ENCODE assay signal across 1 cellular context in the genomic region with DNA sequence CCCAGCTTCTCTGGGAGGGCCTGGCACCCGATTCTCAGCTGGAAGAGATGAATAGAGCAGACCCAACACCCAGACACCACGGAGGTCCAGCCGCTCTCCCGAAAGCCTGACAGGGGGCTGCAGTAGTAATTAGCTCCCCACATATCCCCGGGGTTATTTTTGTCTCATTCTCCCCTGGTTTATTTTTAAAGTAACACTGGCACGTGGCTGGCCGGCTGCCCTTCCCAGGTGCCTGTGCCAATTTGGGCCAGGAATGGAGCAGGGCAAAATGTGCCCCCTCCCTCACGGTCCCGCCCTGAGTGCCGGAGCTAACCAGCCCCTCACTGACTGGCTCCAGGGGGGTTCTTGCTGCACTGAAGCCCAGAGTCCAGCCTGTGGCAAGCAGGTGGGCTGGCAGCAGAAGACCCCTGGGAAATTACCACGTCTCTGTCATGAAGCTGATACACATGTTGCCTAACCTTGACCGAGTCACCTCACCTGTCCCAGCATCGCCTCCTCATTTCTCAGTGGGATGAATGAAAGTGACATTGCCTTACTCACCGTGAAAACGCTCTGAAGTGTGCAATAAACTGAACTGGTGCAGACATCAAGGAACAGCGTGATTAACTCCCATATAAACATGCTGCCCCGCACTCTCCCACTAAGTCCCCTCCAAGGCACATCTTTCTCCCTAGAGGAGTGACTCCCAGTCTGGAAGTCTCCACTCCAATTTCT.
TF ChIP-seq lines count a peak whose summit lies in the region.

No MANE protein-coding gene starts in this region.

TF ChIP-seq in H1, 55 proteins besides CTCF, POLR2A, EP300 and RAD21:
- no peak for TF ChIP-seq YY1 (IDR thresholded peaks at IDR 0.05; ENCODE audit: low read depth, low read length)
- TF ChIP-seq KDM4A (IDR thresholded peaks at IDR 0.05; ENCODE audit: low read depth, low read length, severe bottlenecking), result no peak
- no peak for TF ChIP-seq BCL11A (IDR thresholded peaks at IDR 0.05; ENCODE audit: low read depth in 2 of 2, low read length in 2 of 2)
- TF ChIP-seq FOSL1 (IDR thresholded peaks at IDR 0.05; ENCODE audit: insufficient read depth, low read depth, low read length), result no peak
- no peak for TF ChIP-seq HDAC6 (IDR thresholded peaks at IDR 0.05; ENCODE audit: low read depth, low read length)
- TF ChIP-seq ZNF274 (IDR thresholded peaks at IDR 0.05; ENCODE audit: borderline replicate concordance, extremely low read depth, low read length), result no peak
- TF ChIP-seq SUZ12 (IDR thresholded peaks at IDR 0.05; ENCODE audit: low read length), result no peak
- no peak for TF ChIP-seq RNF2 (IDR thresholded peaks at IDR 0.05; ENCODE audit: borderline replicate concordance, low read depth, low read length, missing control alignments, poor library complexity, severe bottlenecking)
- TF ChIP-seq, protein P1, sequence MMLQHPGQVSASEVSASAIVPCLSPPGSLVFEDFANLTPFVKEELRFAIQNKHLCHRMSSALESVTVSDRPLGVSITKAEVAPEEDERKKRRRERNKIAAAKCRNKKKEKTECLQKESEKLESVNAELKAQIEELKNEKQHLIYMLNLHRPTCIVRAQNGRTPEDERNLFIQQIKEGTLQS (IDR thresholded peaks at IDR 0.05; ENCODE audit: insufficient read depth, low read depth, low read length), result no peak
- TF ChIP-seq, protein P2, sequence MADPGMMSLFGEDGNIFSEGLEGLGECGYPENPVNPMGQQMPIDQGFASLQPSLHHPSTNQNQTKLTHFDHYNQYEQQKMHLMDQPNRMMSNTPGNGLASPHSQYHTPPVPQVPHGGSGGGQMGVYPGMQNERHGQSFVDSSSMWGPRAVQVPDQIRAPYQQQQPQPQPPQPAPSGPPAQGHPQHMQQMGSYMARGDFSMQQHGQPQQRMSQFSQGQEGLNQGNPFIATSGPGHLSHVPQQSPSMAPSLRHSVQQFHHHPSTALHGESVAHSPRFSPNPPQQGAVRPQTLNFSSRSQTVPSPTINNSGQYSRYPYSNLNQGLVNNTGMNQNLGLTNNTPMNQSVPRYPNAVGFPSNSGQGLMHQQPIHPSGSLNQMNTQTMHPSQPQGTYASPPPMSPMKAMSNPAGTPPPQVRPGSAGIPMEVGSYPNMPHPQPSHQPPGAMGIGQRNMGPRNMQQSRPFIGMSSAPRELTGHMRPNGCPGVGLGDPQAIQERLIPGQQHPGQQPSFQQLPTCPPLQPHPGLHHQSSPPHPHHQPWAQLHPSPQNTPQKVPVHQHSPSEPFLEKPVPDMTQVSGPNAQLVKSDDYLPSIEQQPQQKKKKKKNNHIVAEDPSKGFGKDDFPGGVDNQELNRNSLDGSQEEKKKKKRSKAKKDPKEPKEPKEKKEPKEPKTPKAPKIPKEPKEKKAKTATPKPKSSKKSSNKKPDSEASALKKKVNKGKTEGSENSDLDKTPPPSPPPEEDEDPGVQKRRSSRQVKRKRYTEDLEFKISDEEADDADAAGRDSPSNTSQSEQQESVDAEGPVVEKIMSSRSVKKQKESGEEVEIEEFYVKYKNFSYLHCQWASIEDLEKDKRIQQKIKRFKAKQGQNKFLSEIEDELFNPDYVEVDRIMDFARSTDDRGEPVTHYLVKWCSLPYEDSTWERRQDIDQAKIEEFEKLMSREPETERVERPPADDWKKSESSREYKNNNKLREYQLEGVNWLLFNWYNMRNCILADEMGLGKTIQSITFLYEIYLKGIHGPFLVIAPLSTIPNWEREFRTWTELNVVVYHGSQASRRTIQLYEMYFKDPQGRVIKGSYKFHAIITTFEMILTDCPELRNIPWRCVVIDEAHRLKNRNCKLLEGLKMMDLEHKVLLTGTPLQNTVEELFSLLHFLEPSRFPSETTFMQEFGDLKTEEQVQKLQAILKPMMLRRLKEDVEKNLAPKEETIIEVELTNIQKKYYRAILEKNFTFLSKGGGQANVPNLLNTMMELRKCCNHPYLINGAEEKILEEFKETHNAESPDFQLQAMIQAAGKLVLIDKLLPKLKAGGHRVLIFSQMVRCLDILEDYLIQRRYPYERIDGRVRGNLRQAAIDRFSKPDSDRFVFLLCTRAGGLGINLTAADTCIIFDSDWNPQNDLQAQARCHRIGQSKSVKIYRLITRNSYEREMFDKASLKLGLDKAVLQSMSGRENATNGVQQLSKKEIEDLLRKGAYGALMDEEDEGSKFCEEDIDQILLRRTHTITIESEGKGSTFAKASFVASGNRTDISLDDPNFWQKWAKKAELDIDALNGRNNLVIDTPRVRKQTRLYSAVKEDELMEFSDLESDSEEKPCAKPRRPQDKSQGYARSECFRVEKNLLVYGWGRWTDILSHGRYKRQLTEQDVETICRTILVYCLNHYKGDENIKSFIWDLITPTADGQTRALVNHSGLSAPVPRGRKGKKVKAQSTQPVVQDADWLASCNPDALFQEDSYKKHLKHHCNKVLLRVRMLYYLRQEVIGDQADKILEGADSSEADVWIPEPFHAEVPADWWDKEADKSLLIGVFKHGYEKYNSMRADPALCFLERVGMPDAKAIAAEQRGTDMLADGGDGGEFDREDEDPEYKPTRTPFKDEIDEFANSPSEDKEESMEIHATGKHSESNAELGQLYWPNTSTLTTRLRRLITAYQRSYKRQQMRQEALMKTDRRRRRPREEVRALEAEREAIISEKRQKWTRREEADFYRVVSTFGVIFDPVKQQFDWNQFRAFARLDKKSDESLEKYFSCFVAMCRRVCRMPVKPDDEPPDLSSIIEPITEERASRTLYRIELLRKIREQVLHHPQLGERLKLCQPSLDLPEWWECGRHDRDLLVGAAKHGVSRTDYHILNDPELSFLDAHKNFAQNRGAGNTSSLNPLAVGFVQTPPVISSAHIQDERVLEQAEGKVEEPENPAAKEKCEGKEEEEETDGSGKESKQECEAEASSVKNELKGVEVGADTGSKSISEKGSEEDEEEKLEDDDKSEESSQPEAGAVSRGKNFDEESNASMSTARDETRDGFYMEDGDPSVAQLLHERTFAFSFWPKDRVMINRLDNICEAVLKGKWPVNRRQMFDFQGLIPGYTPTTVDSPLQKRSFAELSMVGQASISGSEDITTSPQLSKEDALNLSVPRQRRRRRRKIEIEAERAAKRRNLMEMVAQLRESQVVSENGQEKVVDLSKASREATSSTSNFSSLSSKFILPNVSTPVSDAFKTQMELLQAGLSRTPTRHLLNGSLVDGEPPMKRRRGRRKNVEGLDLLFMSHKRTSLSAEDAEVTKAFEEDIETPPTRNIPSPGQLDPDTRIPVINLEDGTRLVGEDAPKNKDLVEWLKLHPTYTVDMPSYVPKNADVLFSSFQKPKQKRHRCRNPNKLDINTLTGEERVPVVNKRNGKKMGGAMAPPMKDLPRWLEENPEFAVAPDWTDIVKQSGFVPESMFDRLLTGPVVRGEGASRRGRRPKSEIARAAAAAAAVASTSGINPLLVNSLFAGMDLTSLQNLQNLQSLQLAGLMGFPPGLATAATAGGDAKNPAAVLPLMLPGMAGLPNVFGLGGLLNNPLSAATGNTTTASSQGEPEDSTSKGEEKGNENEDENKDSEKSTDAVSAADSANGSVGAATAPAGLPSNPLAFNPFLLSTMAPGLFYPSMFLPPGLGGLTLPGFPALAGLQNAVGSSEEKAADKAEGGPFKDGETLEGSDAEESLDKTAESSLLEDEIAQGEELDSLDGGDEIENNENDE (IDR thresholded peaks at IDR 0.05; ENCODE audit: insufficient replicate concordance, low read length), result no peak
- TF ChIP-seq CHD1 (IDR thresholded peaks at IDR 0.05; ENCODE audit: low read depth, low read length), result no peak
- TF ChIP-seq GABPA (IDR thresholded peaks at IDR 0.05; ENCODE audit: borderline replicate concordance, insufficient read depth, low read length), result no peak
- TF ChIP-seq SIX5 (IDR thresholded peaks at IDR 0.05; ENCODE audit: low read depth, low read length), result no peak
- TF ChIP-seq HDAC2 (IDR thresholded peaks at IDR 0.05; ENCODE audit: borderline replicate concordance in 1 of 2, low read depth in 2 of 2, low read length in 2 of 2), result no peak
- TF ChIP-seq KDM5A (IDR thresholded peaks at IDR 0.05; ENCODE audit: low read length), result no peak
- no peak for TF ChIP-seq GTF2F1 (IDR thresholded peaks at IDR 0.05; ENCODE audit: borderline replicate concordance, low read depth, low read length)
- TF ChIP-seq MAFK (IDR thresholded peaks at IDR 0.05; ENCODE audit: low read depth, low read length), result no peak
- TF ChIP-seq, protein P3, sequence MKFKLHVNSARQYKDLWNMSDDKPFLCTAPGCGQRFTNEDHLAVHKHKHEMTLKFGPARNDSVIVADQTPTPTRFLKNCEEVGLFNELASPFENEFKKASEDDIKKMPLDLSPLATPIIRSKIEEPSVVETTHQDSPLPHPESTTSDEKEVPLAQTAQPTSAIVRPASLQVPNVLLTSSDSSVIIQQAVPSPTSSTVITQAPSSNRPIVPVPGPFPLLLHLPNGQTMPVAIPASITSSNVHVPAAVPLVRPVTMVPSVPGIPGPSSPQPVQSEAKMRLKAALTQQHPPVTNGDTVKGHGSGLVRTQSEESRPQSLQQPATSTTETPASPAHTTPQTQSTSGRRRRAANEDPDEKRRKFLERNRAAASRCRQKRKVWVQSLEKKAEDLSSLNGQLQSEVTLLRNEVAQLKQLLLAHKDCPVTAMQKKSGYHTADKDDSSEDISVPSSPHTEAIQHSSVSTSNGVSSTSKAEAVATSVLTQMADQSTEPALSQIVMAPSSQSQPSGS (IDR thresholded peaks at IDR 0.05; ENCODE audit: low read length), result no peak
